ENCODE assay signal across 1 cellular context in genomic region chr12:49548481-49548821, GRCh38.
TF ChIP-seq lines count a peak whose summit lies in the region.

No MANE protein-coding gene starts in this region.

TF ChIP-seq in GM12878, 131 proteins besides CTCF, POLR2A, EP300 and RAD21:
- TF ChIP-seq TAF1 (IDR thresholded peaks at IDR 0.05; ENCODE audit: borderline replicate concordance, low read depth, low read length): no peak
- no peak for TF ChIP-seq CREB1 (IDR thresholded peaks at IDR 0.05; ENCODE audit: low read depth)
- no peak for TF ChIP-seq BRCA1 (IDR thresholded peaks at IDR 0.05; ENCODE audit: low read depth, low read length)
